ENCODE assay signal across 12 cellular contexts in genomic region chr2:12543452-12544220, GRCh38.
DNase-seq lines count a peak whose midpoint lies in the region; ATAC-seq, FAIRE-seq and TF ChIP-seq lines count a peak whose summit lies in the region.
"Had no signal": no experiment of that assay in that cellular context is flagged by ENCODE, and none has a peak within 500 bp of the region (broad histone marks: within the 10 kb centered on the region; RNA-seq: fewer than 3 reads in every experiment).

No MANE protein-coding gene starts in this region.

- H3K9me3 Mint-ChIP-seq in mesothelial cell of epicardium, result no peaks in the 10 kb centered on the region
- H3K9me3 Mint-ChIP-seq: natural killer cell treated with Interleukin-12 subunit alpha and Interleukin-12 subunit beta and Interleukin-15 and Interleukin-18, amount 100 ng/mL, for 72 hours had no signal

- no peaks in the 10 kb centered on the region for H3K27me3 Mint-ChIP-seq in mesothelial cell of epicardium (ENCODE audit: low read depth)
- H3K27me3 Mint-ChIP-seq: natural killer cell treated with Interleukin-12 subunit alpha and Interleukin-12 subunit beta and Interleukin-15 and Interleukin-18, amount 100 ng/mL, for 72 hours had no signal

- DNase-seq in GM19239 (ENCODE audit: insufficient read length, low spot score) (no peak), smooth muscle cell of the brain vasculature (ENCODE audit: low read depth, low spot score) (peak; percentile 18), mesothelial cell of epicardium (ENCODE audit: low spot score in 2 of 2, unreplicated experiment in 2 of 2) (no peak), NAMALWA (ENCODE audit: low spot score) (no peak), hepatic stellate cell (ENCODE audit: low spot score) (no peak)
- DNase-seq: activated naive CD4-positive, alpha-beta T cell; KG1; SJCRH30 had no signal

- no peak overlapping the region for H3K27ac Mint-ChIP-seq in mesothelial cell of epicardium
- H3K27ac Mint-ChIP-seq: natural killer cell treated with Interleukin-12 subunit alpha and Interleukin-12 subunit beta and Interleukin-15 and Interleukin-18, amount 100 ng/mL, for 72 hours had no signal

- H3K4me3 Mint-ChIP-seq in mesothelial cell of epicardium, result no peak overlapping the region
- H3K4me3 Mint-ChIP-seq: natural killer cell treated with Interleukin-12 subunit alpha and Interleukin-12 subunit beta and Interleukin-15 and Interleukin-18, amount 100 ng/mL, for 72 hours had no signal

- no peak for TF ChIP-seq CTCF in mesothelial cell of epicardium (IDR thresholded peaks at IDR 0.05; ENCODE audit: unreplicated experiment)

- H3K36me3 Mint-ChIP-seq in mesothelial cell of epicardium, result no peaks in the 10 kb centered on the region
- H3K36me3 Mint-ChIP-seq: natural killer cell treated with Interleukin-12 subunit alpha and Interleukin-12 subunit beta and Interleukin-15 and Interleukin-18, amount 100 ng/mL, for 72 hours had no signal

- peak; percentile 67 for FAIRE-seq in GM19239 (lab: Jason Lieb, UNC)

- ATAC-seq in HG02852 (IDR thresholded peaks at IDR 0.05; ENCODE audit: unreplicated experiment) (peak; percentile 49), SK-N-SH treated with all-trans-retinoic acid at 6 μM for 48 hours (peak; percentile 31; the same call in 1 of the 3 replicates)
- ATAC-seq: esophagus mucosa; natural killer cell treated with Interleukin-12 subunit alpha and Interleukin-12 subunit beta and Interleukin-15 and Interleukin-18, amount 100 ng/mL, for 72 hours had no signal

- H3K4me1 Mint-ChIP-seq in mesothelial cell of epicardium, result peaks cover 20% of the 10 kb centered on the region

TF ChIP-seq in SK-N-SH treated with all-trans-retinoic acid at 6 μM for 48 hours, 23 proteins besides CTCF, POLR2A, EP300 and RAD21:
- TF ChIP-seq TSHZ2 (CRISPR knock-in tag; IDR thresholded peaks at IDR 0.05) (0 out of 2 replicates have a peak, but pooled peaks have one; percentile 22), ZNF70 (CRISPR knock-in tag; IDR thresholded peaks at IDR 0.05) (no peak)
